Comparison of ENCODE assay signal across 10 cellular contexts in the genomic region with DNA sequence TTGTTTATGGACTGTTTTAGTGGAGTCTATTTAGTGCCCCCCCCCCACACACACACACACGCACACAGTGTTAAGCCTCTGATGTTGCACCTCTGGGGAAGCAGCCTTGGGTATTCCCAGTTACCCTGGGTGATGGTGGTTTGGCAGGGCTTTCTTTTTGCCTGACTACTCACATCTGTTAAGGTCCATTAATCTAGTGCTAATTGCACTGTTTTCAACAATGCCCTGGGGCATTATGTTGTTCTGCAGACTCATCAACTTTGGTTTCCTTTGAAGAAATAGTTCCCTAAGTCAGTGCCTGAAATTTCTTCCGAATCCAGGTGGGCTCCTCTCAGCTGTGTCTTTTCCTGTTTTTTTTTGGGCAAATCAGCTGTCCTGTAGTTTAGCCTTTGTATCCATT. TPM values are rescaled to one million over a fixed set of nuclear protein-coding genes. Genes with fewer than 3 reads are reported as not detected.
DNase-seq lines count a peak whose midpoint lies in the region; ATAC-seq, FAIRE-seq and TF ChIP-seq lines count a peak whose summit lies in the region.
"Had no signal": no experiment of that assay in that cellular context is flagged by ENCODE, and none has a peak within 500 bp of the region (broad histone marks: within the 10 kb centered on the region; RNA-seq: fewer than 3 reads in every experiment).

No MANE protein-coding gene starts in this region.

- H3K4me3 ChIP-seq in AG09309 (ENCODE audit: control insufficient read depth, low read depth, low read length) (no peak overlapping the region), K562 (no peak overlapping the region), spleen (no peak overlapping the region)

- peak; percentile 8 for DNase-seq in AG09309 (ENCODE audit: low read depth)
- DNase-seq in K562 (ENCODE audit: extremely low read depth in 1 of 4, low spot score in 3 of 4): no peak
- no peak for DNase-seq in CD1c-positive myeloid dendritic cell (ENCODE audit: extremely low spot score)
- no peak for DNase-seq in spleen
- no peak for DNase-seq in substantia nigra (lab: John Stamatoyannopoulos, UW)
- no peak for DNase-seq in activated T-cell treated with anti-CD3 and anti-CD28 coated beads, Interleukin-2, amount 50 U/mL, for 1 hour
- DNase-seq: IMR-90 had no signal

- 0 out of 3 replicates have a peak, but pooled peaks cover 7% of the 10 kb centered on the region for H3K36me3 ChIP-seq in K562 (ENCODE audit: control insufficient read depth, insufficient read depth, low read length)
- peaks cover 0 to 31% (median 3%) of the 10 kb centered on the region in 6 donors for H3K36me3 ChIP-seq in spleen

- POLR2A ChIA-PET in K562 (lab: Yijun Ruan, JAX): no interaction called here

- TF ChIP-seq CTCF in AG09309 (IDR thresholded peaks at IDR 0.05; ENCODE audit: control insufficient read depth, insufficient read depth, low read depth, low read length, missing control alignments) (no peak), K562 (IDR thresholded peaks at IDR 0.05 in 2 of 3, conservative IDR thresholded peaks at IDR 0.05 in 1 of 3; ENCODE audit: insufficient read depth in 2 of 3, low read depth in 1 of 3, low read length in 3 of 3) (no peak), spleen (IDR thresholded peaks at IDR 0.05 in 8 of 11, conservative IDR thresholded peaks at IDR 0.05 in 3 of 11) (no peak)

- TF ChIP-seq RAD21 in K562 (CRISPR knock-in tag; conservative IDR thresholded peaks at IDR 0.05 in 1 of 2, IDR thresholded peaks at IDR 0.05 in 1 of 2): no peak

- H3K27me3 ChIP-seq in K562 (ENCODE audit: control insufficient read depth in 2 of 2, insufficient read depth in 2 of 2, low read length in 2 of 2) (no peaks in the 10 kb centered on the region), spleen (replicated peaks in 1 of 7) (no peaks in the 10 kb centered on the region)

- H3K4me2 ChIP-seq in K562 (ENCODE audit: insufficient read depth, low read length): no peak overlapping the region

- in situ Hi-C loops in K562 (cut with MboI): no loop called here

- no peaks in the 10 kb centered on the region for H4K20me1 ChIP-seq in K562 (replicated peaks; ENCODE audit: control insufficient read depth, insufficient read depth, low read length)

- H3K9ac ChIP-seq in K562 (ENCODE audit: insufficient read depth in 1 of 2, low read depth in 2 of 2, low read length in 2 of 2): no peak overlapping the region

- 75% methylated on average over 1 of the region's 2 CpGs for WGBS in K562 (ENCODE audit: insufficient coverage, low coverage, missing lambda C conversion rate)
- WGBS in spleen, 5 donors: 69 to 79% (median 78%) methylated on average over 2 of the region's 2 CpGs

- no peak overlapping the region for H2AFZ ChIP-seq in K562 (ENCODE audit: low read depth, low read length)

- peaks cover 22% of the 10 kb centered on the region for H3K79me2 ChIP-seq in K562 (ENCODE audit: control insufficient read depth, insufficient read depth, low read length)

- intact Hi-C loops in K562 (cut with micrococcal nuclease) (no loop called here), spleen (cut with DNase I; ENCODE audit: low total_unique reads) (no loop called here)

- CTCF ChIA-PET in K562 (lab: Yijun Ruan, JAX; ENCODE audit: low intra/inter-chr PET ratio): no interaction called here

- no TSS peak for BruUV-seq in K562 (replicated peaks; lab: Mats Ljungman, UMichigan)

- FAIRE-seq in K562 (lab: Jason Lieb, UNC): no peak

- peak; percentile 82 for ATAC-seq in GM19025 (IDR thresholded peaks at IDR 0.05; ENCODE audit: low read depth, unreplicated experiment)
- ATAC-seq in HG03108 (IDR thresholded peaks at IDR 0.05; ENCODE audit: unreplicated experiment): peak; percentile 77
- ATAC-seq in K562: no peak

- no peaks in the 10 kb centered on the region for H3K9me1 ChIP-seq in K562 (ENCODE audit: control insufficient read depth, insufficient read depth, low read length)

- H3K4me1 ChIP-seq in K562 (replicated peaks in 1 of 2; ENCODE audit: control insufficient read depth in 2 of 2, insufficient read depth in 2 of 2, low read length in 2 of 2) (peaks cover 0 to 4% of the 10 kb centered on the region in 2 experiments; a peak in 2 of 5 replicates), spleen (peaks cover 0 to 38% (median 6%) of the 10 kb centered on the region in 6 donors)

- H3K27ac ChIP-seq in K562 (ENCODE audit: extremely low read depth, low read depth, low read length) (no peak overlapping the region), spleen (no peak overlapping the region), substantia nigra (ENCODE audit: low read depth, low read length, poor library complexity, severe bottlenecking) (no peak overlapping the region)
- H3K27ac ChIP-seq: VCaP had no signal

- TF ChIP-seq POLR2A in K562 (conservative IDR thresholded peaks at IDR 0.05) (no peak), spleen (IDR thresholded peaks at IDR 0.05) (no peak)

- peaks cover 12% of the 10 kb centered on the region for H3K9me3 ChIP-seq in K562 (replicated peaks; ENCODE audit: control insufficient read depth, insufficient read depth, low read depth, low read length)
- H3K9me3 ChIP-seq in spleen: peaks cover 0 to 27% (median 22%) of the 10 kb centered on the region in 8 donors

- TF ChIP-seq EP300 in K562 (IDR thresholded peaks at IDR 0.05; ENCODE audit: low read length): no peak

TF ChIP-seq in K562, 482 proteins besides CTCF, POLR2A, EP300 and RAD21 (continues in another document):
- TF ChIP-seq MAFG (tag; conservative IDR thresholded peaks at IDR 0.05) (0 out of 2 replicates have a peak, but pooled peaks have one; percentile 24), RB1 (IDR thresholded peaks at IDR 0.05; ENCODE audit: low read depth) (no peak), FOXK1 (CRISPR knock-in tag; IDR thresholded peaks at IDR 0.05; ENCODE audit: borderline replicate concordance) (no peak), ZFP36 (IDR thresholded peaks at IDR 0.05; ENCODE audit: low read depth, low read length, partially characterized antibody) (no peak)
- TF ChIP-seq, protein P1, sequence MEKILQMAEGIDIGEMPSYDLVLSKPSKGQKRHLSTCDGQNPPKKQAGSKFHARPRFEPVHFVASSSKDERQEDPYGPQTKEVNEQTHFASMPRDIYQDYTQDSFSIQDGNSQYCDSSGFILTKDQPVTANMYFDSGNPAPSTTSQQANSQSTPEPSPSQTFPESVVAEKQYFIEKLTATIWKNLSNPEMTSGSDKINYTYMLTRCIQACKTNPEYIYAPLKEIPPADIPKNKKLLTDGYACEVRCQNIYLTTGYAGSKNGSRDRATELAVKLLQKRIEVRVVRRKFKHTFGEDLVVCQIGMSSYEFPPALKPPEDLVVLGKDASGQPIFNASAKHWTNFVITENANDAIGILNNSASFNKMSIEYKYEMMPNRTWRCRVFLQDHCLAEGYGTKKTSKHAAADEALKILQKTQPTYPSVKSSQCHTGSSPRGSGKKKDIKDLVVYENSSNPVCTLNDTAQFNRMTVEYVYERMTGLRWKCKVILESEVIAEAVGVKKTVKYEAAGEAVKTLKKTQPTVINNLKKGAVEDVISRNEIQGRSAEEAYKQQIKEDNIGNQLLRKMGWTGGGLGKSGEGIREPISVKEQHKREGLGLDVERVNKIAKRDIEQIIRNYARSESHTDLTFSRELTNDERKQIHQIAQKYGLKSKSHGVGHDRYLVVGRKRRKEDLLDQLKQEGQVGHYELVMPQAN (IDR thresholded peaks at IDR 0.05; ENCODE audit: borderline replicate concordance): no peak
- TF ChIP-seq, protein P2, sequence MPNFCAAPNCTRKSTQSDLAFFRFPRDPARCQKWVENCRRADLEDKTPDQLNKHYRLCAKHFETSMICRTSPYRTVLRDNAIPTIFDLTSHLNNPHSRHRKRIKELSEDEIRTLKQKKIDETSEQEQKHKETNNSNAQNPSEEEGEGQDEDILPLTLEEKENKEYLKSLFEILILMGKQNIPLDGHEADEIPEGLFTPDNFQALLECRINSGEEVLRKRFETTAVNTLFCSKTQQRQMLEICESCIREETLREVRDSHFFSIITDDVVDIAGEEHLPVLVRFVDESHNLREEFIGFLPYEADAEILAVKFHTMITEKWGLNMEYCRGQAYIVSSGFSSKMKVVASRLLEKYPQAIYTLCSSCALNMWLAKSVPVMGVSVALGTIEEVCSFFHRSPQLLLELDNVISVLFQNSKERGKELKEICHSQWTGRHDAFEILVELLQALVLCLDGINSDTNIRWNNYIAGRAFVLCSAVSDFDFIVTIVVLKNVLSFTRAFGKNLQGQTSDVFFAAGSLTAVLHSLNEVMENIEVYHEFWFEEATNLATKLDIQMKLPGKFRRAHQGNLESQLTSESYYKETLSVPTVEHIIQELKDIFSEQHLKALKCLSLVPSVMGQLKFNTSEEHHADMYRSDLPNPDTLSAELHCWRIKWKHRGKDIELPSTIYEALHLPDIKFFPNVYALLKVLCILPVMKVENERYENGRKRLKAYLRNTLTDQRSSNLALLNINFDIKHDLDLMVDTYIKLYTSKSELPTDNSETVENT (CRISPR knock-in tag; IDR thresholded peaks at IDR 0.05): no peak
- TF ChIP-seq, protein P3, sequence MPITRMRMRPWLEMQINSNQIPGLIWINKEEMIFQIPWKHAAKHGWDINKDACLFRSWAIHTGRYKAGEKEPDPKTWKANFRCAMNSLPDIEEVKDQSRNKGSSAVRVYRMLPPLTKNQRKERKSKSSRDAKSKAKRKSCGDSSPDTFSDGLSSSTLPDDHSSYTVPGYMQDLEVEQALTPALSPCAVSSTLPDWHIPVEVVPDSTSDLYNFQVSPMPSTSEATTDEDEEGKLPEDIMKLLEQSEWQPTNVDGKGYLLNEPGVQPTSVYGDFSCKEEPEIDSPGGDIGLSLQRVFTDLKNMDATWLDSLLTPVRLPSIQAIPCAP (CRISPR knock-in tag; IDR thresholded peaks at IDR 0.05; ENCODE audit: borderline replicate concordance): no peak

RNA-seq across cellular contexts. Expression of a gene that starts 34.7 kb away (rescaled TPM):
- total RNA-seq in K562 (2011; cell fraction: chromatin; rRNA removed; ENCODE audit: low replicate concordance): 9.1 and 30.1 TPM in 2 replicates
- 3.4 and 5.7 TPM in 2 replicates for total RNA-seq in K562 (2011; cell fraction: nucleolus; rRNA removed)
- total RNA-seq in K562 (2011; cell fraction: nucleoplasm; rRNA removed): 10.6 and 16.4 TPM in 2 replicates
- total RNA-seq in K562 (2014; rRNA removed) (1.8 and 2.7 TPM in 2 replicates), K562 (2014; rRNA removed; fragmentation: Illumina TruSeq; extraction: Trizol) (4.3 and 5.4 TPM in 2 replicates), K562 (2015; rRNA removed; fragmentation: Illumina TruSeq; extraction: Trizol) (3.8 and 4.1 TPM in 2 replicates), K562 (2021) (3.8 and 4.5 TPM in 2 replicates), spleen (10 to 100 TPM; 31.4 to 48.8 (median 40.3) TPM)
- polyA plus RNA-seq in K562 (2011; rRNA removed) (5.5 and 6.1 TPM in 2 replicates), K562 (2014; fragmentation: Illumina TruSeq; extraction: Trizol) (2.7 and 3.0 TPM in 2 replicates), K562 (2014; fragmentation: Nextera tagmentation; extraction: Ambion mirVana) (under 1 TPM; 0.53 to 0.95 TPM), K562 (2014; rRNA removed) (4.9 and 5.9 TPM in 2 replicates), spleen (1 to 10 TPM; 4.8 to 8.9 (median 5.7) TPM)
- polyA plus RNA-seq in K562 (2011; cell fraction: cytosol; rRNA removed): 1.8 and 2.1 TPM in 2 replicates
- 11.2 and 12.4 TPM in 2 replicates for polyA plus RNA-seq in K562 (2011; cell fraction: nucleus; rRNA removed)
- polyA plus RNA-seq in K562 (2012): 2.0 and 2.7 TPM in 2 replicates
- polyA minus RNA-seq in K562 (2011; rRNA and poly(A)+ RNA removed): 9.4 and 11.6 TPM in 2 replicates
- polyA minus RNA-seq in K562 (2011; cell fraction: cytosol; rRNA and poly(A)+ RNA removed): 2.3 and 2.6 TPM in 2 replicates
- 8.6 and 19.4 TPM in 2 replicates for polyA minus RNA-seq in K562 (2011; cell fraction: nucleus; rRNA and poly(A)+ RNA removed)
